8 cellular contexts compared by ENCODE assay signal in genomic region chr19:24086974-24087595, GRCh38. TPM values are rescaled to one million over a fixed set of nuclear protein-coding genes. Genes with fewer than 3 reads are reported as not detected.
A peak's percentile ranks its signal among the peaks of the same experiment; 100 is the strongest.
DNase-seq lines count a peak whose midpoint lies in the region; ATAC-seq, FAIRE-seq and TF ChIP-seq lines count a peak whose summit lies in the region.

Gene ZNF254 (plus strand): TSS chr19:24087187. CDS start chr19:24087308, 121 bp downstream.

- ATAC-seq in HG02763 (IDR thresholded peaks at IDR 0.05; ENCODE audit: unreplicated experiment): peak; percentile 99

- intact Hi-C loops in kidney (cut with DNase I): no loop called here

- H3K27ac ChIP-seq in kidney (ENCODE audit: low read depth in 2 of 2, low read length in 2 of 2): peak within 1 kb of the TSS; percentile 81 to 91

- DNase-seq in GM12865 (ENCODE audit: low read depth) (peak; percentile 91), NCI-H2107 treated with DMSO at 0.1 percent for 48 hours (lab: John Stamatoyannopoulos, UW; ENCODE audit: unreplicated experiment) (peak; percentile 77), cerebellum (ENCODE audit: low spot score) (peak; percentile 88), kidney (peak; percentile 95)
- DNase-seq in activated CD4-positive, alpha-beta T cell treated with anti-CD3 and anti-CD28 coated beads for 1 hour: peak; percentile 50
- peak; percentile 40 to 49 for DNase-seq in stimulated activated CD4-positive, alpha-beta T cell treated with anti-CD3 and anti-CD28 coated beads, Interleukin-15, amount 100 ng/mL, for 1 hour (ENCODE audit: low read depth in 1 of 2, low spot score in 1 of 2)
- no peak for DNase-seq in NK-92 treated with Interleukin-12 subunit alpha and Interleukin-12 subunit beta, amount 100 ng/mL, for 24 hours (lab: John Stamatoyannopoulos, UW)

- H3K4me1 ChIP-seq in kidney (ENCODE audit: control insufficient read depth in 1 of 2, insufficient read depth in 1 of 2, low read depth in 1 of 2, low read length in 2 of 2): no peaks in the 10 kb centered on the region

- peak within 1 kb of the TSS; percentile 74 for H3K4me3 ChIP-seq in GM12865 (ENCODE audit: low read depth, low read length)
- peak within 1 kb of the TSS; percentile 88 to 96 for H3K4me3 ChIP-seq in kidney (ENCODE audit: low read length in 2 of 2)

- peak within 1 kb of the TSS; percentile 21 to 98 for H3K9ac ChIP-seq in kidney (ENCODE audit: low read length in 2 of 2)

- H3K9me3 ChIP-seq in kidney (ENCODE audit: control insufficient read depth in 1 of 2, low read length in 2 of 2): no peaks in the 10 kb centered on the region

- TF ChIP-seq CTCF in GM12865 (IDR thresholded peaks at IDR 0.05; ENCODE audit: insufficient read depth, low read depth, low read length, missing control alignments) (no peak), kidney (IDR thresholded peaks at IDR 0.05; ENCODE audit: borderline replicate concordance, extremely low read depth, insufficient read depth) (no peak)

- no peaks in the 10 kb centered on the region for H3K36me3 ChIP-seq in kidney (ENCODE audit: control insufficient read depth in 1 of 2, insufficient read depth in 2 of 2, low read length in 2 of 2)

- peak; percentile 86 for FAIRE-seq in kidney (lab: Jason Lieb, UNC)

RNA-seq across cellular contexts. Expression of gene ZNF254, which starts in this region (rescaled TPM):
- total RNA-seq in cerebellum: 101 TPM
- total RNA-seq in kidney: 23.1 TPM
- polyA plus RNA-seq in kidney (ENCODE audit: insufficient read depth, low read depth, low replicate concordance): 5.7 TPM
